2 cellular contexts compared by ENCODE assay signal in genomic region chr17:55830699-55831098, GRCh38.
TF ChIP-seq lines count a peak whose summit lies in the region.

No MANE protein-coding gene starts in this region.

TF ChIP-seq in SK-N-SH, 30 proteins besides CTCF, POLR2A, EP300 and RAD21 (continued from another document):
- TF ChIP-seq, protein P1, sequence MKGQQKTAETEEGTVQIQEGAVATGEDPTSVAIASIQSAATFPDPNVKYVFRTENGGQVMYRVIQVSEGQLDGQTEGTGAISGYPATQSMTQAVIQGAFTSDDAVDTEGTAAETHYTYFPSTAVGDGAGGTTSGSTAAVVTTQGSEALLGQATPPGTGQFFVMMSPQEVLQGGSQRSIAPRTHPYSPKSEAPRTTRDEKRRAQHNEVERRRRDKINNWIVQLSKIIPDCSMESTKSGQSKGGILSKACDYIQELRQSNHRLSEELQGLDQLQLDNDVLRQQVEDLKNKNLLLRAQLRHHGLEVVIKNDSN (IDR thresholded peaks at IDR 0.05; ENCODE audit: borderline replicate concordance, low read depth): no peak
- TF ChIP-seq JUND (IDR thresholded peaks at IDR 0.05) (no peak), EZH2phosphoT487 (IDR thresholded peaks at IDR 0.05; ENCODE audit: borderline replicate concordance, low read depth) (no peak)
TF ChIP-seq in SK-N-SH: peak in this region for 3.

TF ChIP-seq in SK-N-SH treated with all-trans-retinoic acid at 6 μM for 48 hours, 23 proteins besides CTCF, POLR2A, EP300 and RAD21 (continued from another document):
- TF ChIP-seq TSHZ2 (CRISPR knock-in tag; IDR thresholded peaks at IDR 0.05) (no peak), ZNF565 (CRISPR knock-in tag; conservative IDR thresholded peaks at IDR 0.05; ENCODE audit: low read depth) (no peak), ZNF70 (CRISPR knock-in tag; IDR thresholded peaks at IDR 0.05) (no peak), ARNTL (CRISPR knock-in tag; IDR thresholded peaks at IDR 0.05; ENCODE audit: borderline replicate concordance, low read depth) (no peak), ZC3H10 (CRISPR knock-in tag; IDR thresholded peaks at IDR 0.05) (no peak)
- TF ChIP-seq, protein P2, sequence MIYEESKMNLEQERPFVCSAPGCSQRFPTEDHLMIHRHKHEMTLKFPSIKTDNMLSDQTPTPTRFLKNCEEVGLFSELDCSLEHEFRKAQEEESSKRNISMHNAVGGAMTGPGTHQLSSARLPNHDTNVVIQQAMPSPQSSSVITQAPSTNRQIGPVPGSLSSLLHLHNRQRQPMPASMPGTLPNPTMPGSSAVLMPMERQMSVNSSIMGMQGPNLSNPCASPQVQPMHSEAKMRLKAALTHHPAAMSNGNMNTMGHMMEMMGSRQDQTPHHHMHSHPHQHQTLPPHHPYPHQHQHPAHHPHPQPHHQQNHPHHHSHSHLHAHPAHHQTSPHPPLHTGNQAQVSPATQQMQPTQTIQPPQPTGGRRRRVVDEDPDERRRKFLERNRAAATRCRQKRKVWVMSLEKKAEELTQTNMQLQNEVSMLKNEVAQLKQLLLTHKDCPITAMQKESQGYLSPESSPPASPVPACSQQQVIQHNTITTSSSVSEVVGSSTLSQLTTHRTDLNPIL (CRISPR knock-in tag; IDR thresholded peaks at IDR 0.05; ENCODE audit: low read depth): no peak
